Comparison of ENCODE assay signal across 9 cellular contexts in the genomic region with DNA sequence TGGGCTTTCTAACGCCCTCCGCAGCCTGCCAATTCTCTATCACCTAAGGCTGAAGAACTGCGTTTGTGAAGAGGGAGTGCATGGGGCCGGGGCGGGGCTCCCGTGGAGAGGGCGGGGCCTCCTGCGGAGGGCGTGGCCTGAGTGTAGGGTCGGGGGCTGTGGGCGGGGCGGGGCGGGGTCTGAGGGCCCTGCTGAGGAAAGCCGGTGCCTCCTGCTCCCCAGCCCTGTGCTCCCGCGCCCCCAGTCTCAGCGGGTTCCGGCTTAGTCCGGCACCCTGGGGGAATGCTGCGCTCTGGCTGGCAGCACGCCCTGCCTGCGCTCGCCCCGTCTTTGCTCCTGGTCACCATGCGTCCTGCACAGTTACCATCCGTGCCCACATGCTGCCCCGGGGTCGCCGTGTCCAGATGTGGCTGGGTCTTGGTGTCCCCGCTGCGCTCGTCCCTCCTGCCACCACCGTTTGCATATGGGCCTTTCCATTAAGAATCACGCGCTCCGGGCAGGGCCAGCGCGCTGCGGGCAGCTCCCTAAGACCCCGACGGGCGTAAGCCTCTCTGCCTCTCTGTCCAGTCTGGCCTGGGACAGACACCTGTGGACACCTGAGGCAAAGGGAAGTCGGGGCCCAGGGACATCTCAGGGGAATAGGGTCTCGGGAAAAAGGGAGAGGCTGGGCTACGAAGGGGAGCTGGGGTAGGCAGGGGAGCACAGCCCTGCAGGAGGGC.
DNase-seq lines count a peak whose midpoint lies in the region; ATAC-seq and TF ChIP-seq lines count a peak whose summit lies in the region.
"Had no signal": no experiment of that assay in that cellular context is flagged by ENCODE, and none has a peak within 500 bp of the region (broad histone marks: within the 10 kb centered on the region; RNA-seq: fewer than 3 reads in every experiment).

No MANE protein-coding gene starts in this region.

- H3K4me1 ChIP-seq in Peyer's patch, result peaks cover 0 to 15% (median 0%) of the 10 kb centered on the region in 4 donors

- H3K9me3 ChIP-seq in Peyer's patch, result no peaks in the 10 kb centered on the region

- no peaks in the 10 kb centered on the region for H3K36me3 Mint-ChIP-seq in activated naive CD8-positive, alpha-beta T cell
- peaks cover 1% of the 10 kb centered on the region for H3K36me3 Mint-ChIP-seq in memory B cell

- H3K9me3 Mint-ChIP-seq in activated naive CD8-positive, alpha-beta T cell (ENCODE audit: low read depth), result no peaks in the 10 kb centered on the region
- H3K9me3 Mint-ChIP-seq in memory B cell, result no peaks in the 10 kb centered on the region
- H3K9me3 Mint-ChIP-seq: T-helper 1 cell treated with Interleukin-12 subunit alpha and Interleukin-12 subunit beta and Interleukin-4 antibody, amounts not matched to agents 30 μg/mL and 1 μg/mL, for 36 hours had no signal

- TF ChIP-seq CTCF in Peyer's patch (IDR thresholded peaks at IDR 0.05), result no peak

- H3K4me3 Mint-ChIP-seq in activated naive CD8-positive, alpha-beta T cell, result peak overlapping the region; percentile 88
- peak overlapping the region; percentile 43 for H3K4me3 Mint-ChIP-seq in memory B cell
- H3K4me3 Mint-ChIP-seq: T-helper 1 cell treated with Interleukin-12 subunit alpha and Interleukin-12 subunit beta and Interleukin-4 antibody, amounts not matched to agents 30 μg/mL and 1 μg/mL, for 36 hours had no signal

- no peaks in the 10 kb centered on the region for H3K36me3 ChIP-seq in Peyer's patch

- peaks cover 0 to 10% of the 10 kb centered on the region in 2 donors for H3K27me3 ChIP-seq in Peyer's patch

- DNase-seq in Peyer's patch (no peak), memory B cell (ENCODE audit: low spot score in 2 of 2) (no peak), cerebellar cortex (ENCODE audit: low spot score) (no peak), GDM1 (lab: John Stamatoyannopoulos, UW) (no peak)
- DNase-seq in stimulated activated CD8-positive, alpha-beta memory T cell treated with anti-CD3 and anti-CD28 coated beads, Interleukin-7, amount 100 ng/mL, for 1 hour (ENCODE audit: low read depth in 2 of 2), result peak; percentile 12 to 32

- H3K4me1 Mint-ChIP-seq in activated naive CD8-positive, alpha-beta T cell (ENCODE audit: low read depth), result peaks cover 14% of the 10 kb centered on the region
- H3K4me1 Mint-ChIP-seq in memory B cell, result peaks cover 7% of the 10 kb centered on the region

- TF ChIP-seq POLR2A in Peyer's patch (IDR thresholded peaks at IDR 0.05), result no peak

- peak overlapping the region in 3 of 4 donors; percentile 16 to 26 (median 21) for H3K4me3 ChIP-seq in Peyer's patch

- ATAC-seq in memory B cell (ENCODE audit: low read depth), result no peak
- ATAC-seq in GM21825 (IDR thresholded peaks at IDR 0.05; ENCODE audit: unreplicated experiment), result no peak
- ATAC-seq in GM21367 (IDR thresholded peaks at IDR 0.05; ENCODE audit: unreplicated experiment), result no peak

- no peak overlapping the region for H3K27ac ChIP-seq in Peyer's patch

- peak overlapping the region; percentile 76 for H3K27ac Mint-ChIP-seq in activated naive CD8-positive, alpha-beta T cell
- H3K27ac Mint-ChIP-seq in memory B cell, result no peak overlapping the region
- H3K27ac Mint-ChIP-seq: T-helper 1 cell treated with Interleukin-12 subunit alpha and Interleukin-12 subunit beta and Interleukin-4 antibody, amounts not matched to agents 30 μg/mL and 1 μg/mL, for 36 hours had no signal

- H3K27me3 Mint-ChIP-seq in activated naive CD8-positive, alpha-beta T cell, result no peaks in the 10 kb centered on the region
- peaks cover 32% of the 10 kb centered on the region for H3K27me3 Mint-ChIP-seq in memory B cell

Comparison
In these comparisons a context has a peak if more than half of its experiments do, and no peak if none do; other contexts are left out.
1. DNase-seq: peak in stimulated activated CD8-positive, alpha-beta memory T cell treated with anti-CD3 and anti-CD28 coated beads, Interleukin-7, amount 100 ng/mL, for 1 hour (2 of 2); none in Peyer's patch (0 of 3), memory B cell (0 of 2), cerebellar cortex (single experiment) and GDM1 (single experiment).